ENCODE assay signal across 17 cellular contexts in genomic region chr10:85222300-85222699, GRCh38.
"Had no signal": no experiment of that assay in that cellular context is flagged by ENCODE, and none has a peak within 500 bp of the region (broad histone marks: within the 10 kb centered on the region; RNA-seq: fewer than 3 reads in every experiment).

No MANE protein-coding gene starts in this region.

- H3K9me3 ChIP-seq: body of pancreas, esophagus squamous epithelium, pancreas, thoracic aorta had no signal

- ATAC-seq: activated CD8-positive, alpha-beta T cell treated with anti-CD3 and anti-CD28 coated beads for 36 hours; body of pancreas; pancreas; WTC11 had no signal

- H3K27ac ChIP-seq: body of pancreas, coronary artery, esophagus squamous epithelium, pancreas, stomach, thoracic aorta had no signal

- H3K27me3 ChIP-seq: body of pancreas, esophagus squamous epithelium, pancreas, stomach had no signal

- H3K36me3 ChIP-seq: esophagus squamous epithelium, pancreas, stomach, thoracic aorta had no signal

- H3K4me3 ChIP-seq: body of pancreas, coronary artery, esophagus squamous epithelium, pancreas, stomach, thoracic aorta had no signal

- DNase-seq: activated CD4-positive, alpha-beta T cell treated with anti-CD3 and anti-CD28 coated beads for 48 hours; activated CD8-positive, alpha-beta memory T cell treated with anti-CD3 and anti-CD28 coated beads, Interleukin-2, amount 50 U/mL, for 4 hours; activated CD8-positive, alpha-beta T cell treated with anti-CD3 and anti-CD28 coated beads for 36 hours; activated gamma-delta T cell treated with Interleukin-2 at 50 U/mL for 16 hours; activated naive CD8-positive, alpha-beta T cell treated with anti-CD3 and anti-CD28 coated beads for 36 hours; activated T-cell treated with anti-CD3 and anti-CD28 coated beads, Interleukin-2, amount 50 U/mL, for 48 hours; body of pancreas; central memory CD4-positive, alpha-beta T cell; effector CD4-positive, alpha-beta T cell; esophagus squamous epithelium; pancreas; stimulated activated CD4-positive, alpha-beta T cell treated with anti-CD3 and anti-CD28 coated beads, Interleukin-12 subunit alpha, Interleukin-12 subunit beta, amount 100 ng/mL, for 4 hours; stimulated activated CD4-positive, alpha-beta T cell treated with anti-CD3 and anti-CD28 coated beads, Interleukin-2, amount 100 ng/mL, for 24 hours; stomach had no signal
